7 cellular contexts compared by ENCODE assay signal in the genomic region with DNA sequence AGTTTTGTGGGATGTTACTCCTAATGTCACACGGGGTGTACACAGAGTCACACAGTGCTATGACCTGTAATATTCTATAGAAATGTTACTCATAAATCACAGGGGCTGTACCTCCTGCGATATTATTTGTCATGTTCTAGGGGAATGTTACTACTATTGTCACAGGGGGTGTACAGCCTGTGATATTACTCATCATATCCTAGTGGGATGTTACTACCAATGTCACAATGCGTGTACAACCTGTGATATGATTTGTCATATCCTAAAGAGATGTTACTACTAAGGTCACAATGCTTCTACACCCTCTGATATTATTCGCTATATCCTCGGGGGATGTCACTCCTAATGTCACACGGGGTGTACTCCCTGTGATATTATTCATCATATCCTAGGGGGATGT.
"Had no signal": no experiment of that assay in that cellular context is flagged by ENCODE, and none has a peak within 500 bp of the region (broad histone marks: within the 10 kb centered on the region; RNA-seq: fewer than 3 reads in every experiment).

No MANE protein-coding gene starts in this region.

- H3K9me3 Mint-ChIP-seq: IgD-negative memory B cell had no signal

- H3K4me1 Mint-ChIP-seq: IgD-negative memory B cell had no signal

- FAIRE-seq: HepG2, K562 had no signal

- ATAC-seq: HepG2, K562 had no signal

- H3K27ac ChIP-seq: HL-60 had no signal

- H3K4me3 Mint-ChIP-seq: IgD-negative memory B cell had no signal

- DNase-seq: IMR-90, KBM-7, KG1 had no signal

- H3K4me3 ChIP-seq: K562 had no signal

- H3K27ac Mint-ChIP-seq: IgD-negative memory B cell had no signal
